In genomic region chr5:73663161-73663859, GRCh38 we compare ENCODE assay signal across 19 cellular contexts. TPM values are rescaled to one million over a fixed set of nuclear protein-coding genes. Genes with fewer than 3 reads are reported as not detected.
DNase-seq lines count a peak whose midpoint lies in the region; ATAC-seq and TF ChIP-seq lines count a peak whose summit lies in the region.
"Had no signal": no experiment of that assay in that cellular context is flagged by ENCODE, and none has a peak within 500 bp of the region (broad histone marks: within the 10 kb centered on the region; RNA-seq: fewer than 3 reads in every experiment).

No MANE protein-coding gene starts in this region.

- ATAC-seq in left lobe of liver (peak; percentile 84), GM19395 (IDR thresholded peaks at IDR 0.05; ENCODE audit: unreplicated experiment) (no peak)

- TF ChIP-seq EP300 in stomach (IDR thresholded peaks at IDR 0.05) = no peak

- H3K27ac ChIP-seq in VCaP (peak overlapping the region; percentile 70), stomach (peak overlapping the region; percentile 16 to 60 (median 29))
- H3K27ac ChIP-seq: BLaER1, prostate gland had no signal

- WGBS in stomach, 5 donors = 48 to 67% (median 58%) methylated on average over 7 of the region's 7 CpGs

- no peak for TF ChIP-seq POLR2A in stomach (IDR thresholded peaks at IDR 0.05)

- no peaks in the 10 kb centered on the region for H3K36me3 ChIP-seq in stomach
- H3K36me3 ChIP-seq: BLaER1, prostate gland had no signal

- H3K9me3 ChIP-seq in stomach = no peaks in the 10 kb centered on the region
- H3K9me3 ChIP-seq: BLaER1, prostate gland had no signal

- no peak overlapping the region for H3K4me3 ChIP-seq in stomach
- H3K4me3 ChIP-seq: BLaER1, prostate gland had no signal

- TF ChIP-seq CTCF in VCaP (conservative IDR thresholded peaks at IDR 0.05) (no peak), stomach (IDR thresholded peaks at IDR 0.05) (no peak)

- H3K27me3 ChIP-seq in stomach = no peaks in the 10 kb centered on the region
- H3K27me3 ChIP-seq: BLaER1 had no signal

- DNase-seq in DMS53 treated with DMSO at 0.1 percent for 48 hours (lab: John Stamatoyannopoulos, UW; ENCODE audit: unreplicated experiment) (peak; percentile 67), left lobe of liver (ENCODE audit: low spot score) (no peak), stomach (no peak), hippocampal formation (lab: John Stamatoyannopoulos, UW) (no peak), NCI-H69 (lab: John Stamatoyannopoulos, UW) (no peak)
- DNase-seq: activated B cell treated with CpG ODN at 0.5 μM for 24 hours; activated naive CD4-positive, alpha-beta T cell; activated T-cell treated with anti-CD3 and anti-CD28 coated beads, Interleukin-2, amount 50 U/mL, for 72 hours; effector CD4-positive, alpha-beta T cell; head of caudate nucleus; mesendoderm; NCI-H146; NCI-H524; stimulated activated naive CD4-positive, alpha-beta T cell treated with Interleukin-2 at 50 U/mL for 16 hours; T1000 had no signal

- peaks cover 15 to 40% (median 26%) of the 10 kb centered on the region in 4 donors for H3K4me1 ChIP-seq in stomach
- H3K4me1 ChIP-seq: BLaER1 had no signal

- intact Hi-C loops in stomach (cut with DNase I; ENCODE audit: low total_unique reads) = no loop called here

RNA-seq across cellular contexts. Expression of gene ARHGEF28, which starts 37.3 kb away (rescaled TPM):
- total RNA-seq in left lobe of liver = 14.4 TPM
- total RNA-seq in stomach = 100 to 1,000 TPM in 3 of 5 donors, 10 to 100 TPM in 2; 25.8 to 156 (median 111) TPM
- polyA plus RNA-seq in stomach = 10 to 100 TPM; 13.9 to 16.2 (median 13.9) TPM
- total RNA-seq: activated B cell treated with CpG ODN at 0.5 μM for 24 hours had no signal
